In the genomic region with DNA sequence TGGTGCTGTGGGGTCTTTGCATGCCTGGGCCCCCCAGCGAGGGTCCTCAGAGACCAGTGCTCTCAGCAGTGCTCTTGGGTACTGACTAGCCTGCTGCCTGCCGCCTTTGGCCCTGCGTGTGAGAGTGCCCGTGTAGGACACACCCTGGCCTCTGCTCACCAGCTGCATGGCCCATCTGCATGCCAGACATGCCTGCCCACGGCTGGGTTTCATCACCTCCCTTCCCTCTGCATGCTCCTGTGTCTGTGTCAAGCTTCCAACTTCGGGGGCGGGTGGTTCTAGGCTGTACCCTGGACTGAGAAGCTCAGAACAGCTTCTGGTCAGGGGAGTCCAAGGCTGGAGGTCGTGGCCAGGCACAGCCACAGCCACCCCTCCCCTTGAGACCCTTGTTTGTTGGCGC, we compare ENCODE assay signal across 17 cellular contexts. TPM values are rescaled to one million over a fixed set of nuclear protein-coding genes. Genes with fewer than 3 reads are reported as not detected.
DNase-seq lines count a peak whose midpoint lies in the region; TF ChIP-seq lines count a peak whose summit lies in the region.
"Had no signal": no experiment of that assay in that cellular context is flagged by ENCODE, and none has a peak within 500 bp of the region (broad histone marks: within the 10 kb centered on the region; RNA-seq: fewer than 3 reads in every experiment).

No MANE protein-coding gene starts in this region.

- no peaks in the 10 kb centered on the region for H3K9me3 Mint-ChIP-seq in mesothelial cell of epicardium
- no peaks in the 10 kb centered on the region for H3K9me3 Mint-ChIP-seq in nephron progenitor cell
- H3K9me3 Mint-ChIP-seq: activated naive CD8-positive, alpha-beta T cell treated with anti-CD3 and anti-CD28 coated beads, Interleukin-2, amount 50 U/mL, for 24 hours had no signal

- H3K4me1 Mint-ChIP-seq in mesothelial cell of epicardium (peaks cover 19% of the 10 kb centered on the region), nephron progenitor cell (peaks cover 26% of the 10 kb centered on the region)
- H3K4me1 Mint-ChIP-seq: activated CD4-positive, alpha-beta T cell treated with anti-CD3 and anti-CD28 coated beads for 36 hours; activated naive CD8-positive, alpha-beta T cell treated with anti-CD3 and anti-CD28 coated beads, Interleukin-2, amount 50 U/mL, for 24 hours had no signal

- WGBS in tibial nerve, 2 donors = 81 to 88% methylated on average over 5 to 9 of the region's 9 CpGs

- H3K4me3 ChIP-seq in right atrium auricular region = no peak overlapping the region
- no peak overlapping the region for H3K4me3 ChIP-seq in tibial nerve
- H3K4me3 ChIP-seq: A549, colonic mucosa, esophagus squamous epithelium had no signal

- TF ChIP-seq CTCF in right atrium auricular region (IDR thresholded peaks at IDR 0.05) (no peak), mesothelial cell of epicardium (IDR thresholded peaks at IDR 0.05; ENCODE audit: unreplicated experiment) (no peak), nephron progenitor cell (IDR thresholded peaks at IDR 0.05) (no peak), tibial nerve (IDR thresholded peaks at IDR 0.05) (no peak)

- peak overlapping the region; percentile 88 for H3K27ac Mint-ChIP-seq in mesothelial cell of epicardium
- no peak overlapping the region for H3K27ac Mint-ChIP-seq in nephron progenitor cell
- H3K27ac Mint-ChIP-seq: activated CD4-positive, alpha-beta T cell treated with anti-CD3 and anti-CD28 coated beads for 36 hours; activated naive CD8-positive, alpha-beta T cell treated with anti-CD3 and anti-CD28 coated beads, Interleukin-2, amount 50 U/mL, for 24 hours; T-helper 17 cell had no signal

- H3K27ac ChIP-seq in right atrium auricular region (no peak overlapping the region), tibial nerve (no peak overlapping the region)
- H3K27ac ChIP-seq: A549, colonic mucosa had no signal

- DNase-seq in cardiac septum (ENCODE audit: low spot score) = peak; percentile 78
- DNase-seq in right atrium auricular region (ENCODE audit: low spot score) = no peak
- peak; percentile 72 for DNase-seq in dedifferentiated amniotic fluid mesenchymal stem cell (ENCODE audit: extremely low spot score)
- no peak for DNase-seq in mesothelial cell of epicardium (ENCODE audit: low spot score in 2 of 2, unreplicated experiment in 2 of 2)
- DNase-seq in NCI-H748 treated with DMSO at 0.1 percent for 48 hours (lab: John Stamatoyannopoulos, UW) = no peak
- no peak for DNase-seq in NCI-H2081 treated with DMSO at 0.1 percent for 48 hours (lab: John Stamatoyannopoulos, UW)
- no peak for DNase-seq in nephron progenitor cell
- DNase-seq in tibial nerve (ENCODE audit: low spot score in 2 of 2) = no peak
- DNase-seq: activated CD4-positive, alpha-beta T cell treated with anti-CD3 and anti-CD28 coated beads for 36 hours; activated naive CD8-positive, alpha-beta T cell treated with anti-CD3 and anti-CD28 coated beads, Interleukin-2, amount 50 U/mL, for 24 hours; colonic mucosa; esophagus squamous epithelium; NCI-H187; NCI-H774; stimulated activated CD4-positive, alpha-beta T cell treated with anti-CD3 and anti-CD28 coated beads, Interleukin-4, amount 100 ng/mL, for 1 hour; T-helper 17 cell had no signal

- no peak for TF ChIP-seq EP300 in tibial nerve (IDR thresholded peaks at IDR 0.05)

- H3K36me3 Mint-ChIP-seq in mesothelial cell of epicardium (peaks cover 18% of the 10 kb centered on the region), nephron progenitor cell (ENCODE audit: low read depth) (peaks cover 14% of the 10 kb centered on the region)

- H3K4me3 Mint-ChIP-seq in mesothelial cell of epicardium (no peak overlapping the region), nephron progenitor cell (no peak overlapping the region)
- H3K4me3 Mint-ChIP-seq: activated CD4-positive, alpha-beta T cell treated with anti-CD3 and anti-CD28 coated beads for 36 hours; activated naive CD8-positive, alpha-beta T cell treated with anti-CD3 and anti-CD28 coated beads, Interleukin-2, amount 50 U/mL, for 24 hours; T-helper 17 cell had no signal

- no peaks in the 10 kb centered on the region for H3K27me3 ChIP-seq in right atrium auricular region
- no peaks in the 10 kb centered on the region for H3K27me3 ChIP-seq in tibial nerve
- H3K27me3 ChIP-seq: colonic mucosa, esophagus squamous epithelium had no signal

- H3K36me3 ChIP-seq in right atrium auricular region (no peaks in the 10 kb centered on the region), tibial nerve (peaks cover 0 to 66% (median 0%) of the 10 kb centered on the region in 3 donors)

- no peak for TF ChIP-seq POLR2A in tibial nerve (IDR thresholded peaks at IDR 0.05)

- H3K9me3 ChIP-seq in right atrium auricular region (no peaks in the 10 kb centered on the region), tibial nerve (no peaks in the 10 kb centered on the region)
- H3K9me3 ChIP-seq: A549, colonic mucosa, esophagus squamous epithelium had no signal

- intact Hi-C loops in cardiac septum (cut with DNase I) = no loop called here

- H3K27me3 Mint-ChIP-seq in mesothelial cell of epicardium (ENCODE audit: low read depth) (no peaks in the 10 kb centered on the region), nephron progenitor cell (ENCODE audit: low read depth, poor library complexity) (no peaks in the 10 kb centered on the region)
- H3K27me3 Mint-ChIP-seq: activated CD4-positive, alpha-beta T cell treated with anti-CD3 and anti-CD28 coated beads for 36 hours; activated naive CD8-positive, alpha-beta T cell treated with anti-CD3 and anti-CD28 coated beads, Interleukin-2, amount 50 U/mL, for 24 hours; T-helper 17 cell had no signal

- no peaks in the 10 kb centered on the region for H3K4me1 ChIP-seq in right atrium auricular region
- H3K4me1 ChIP-seq in tibial nerve = no peaks in the 10 kb centered on the region
- H3K4me1 ChIP-seq: colonic mucosa had no signal

RNA-seq across cellular contexts. Expression of a gene that starts 56.9 kb away (rescaled TPM):
- total RNA-seq in cardiac septum (9.1 TPM), right atrium auricular region (10 to 100 TPM in 1 of 2 donors, 1 to 10 TPM in 1; 7.4 to 27.7 TPM), mesothelial cell of epicardium (464 to 475 TPM (median 471 TPM) in 3 replicates), tibial nerve (100 to 1,000 TPM in 2 of 4 donors, 10 to 100 TPM in 2; 72.0 to 112 (median 92.5) TPM)

Comparison
In these comparisons a context has a peak if more than half of its experiments do, and no peak if none do; other contexts are left out.
1. DNase-seq: peak in cardiac septum (single experiment) and dedifferentiated amniotic fluid mesenchymal stem cell (single experiment); none in right atrium auricular region (single experiment), mesothelial cell of epicardium (0 of 2), NCI-H748 treated with DMSO at 0.1 percent for 48 hours (single experiment), NCI-H2081 treated with DMSO at 0.1 percent for 48 hours (single experiment), nephron progenitor cell (single experiment) and tibial nerve (0 of 2).